In genomic region chr5:73663860-73664240, GRCh38 we compare ENCODE assay signal across 1 cellular context.
TF ChIP-seq lines count a peak whose summit lies in the region.

No MANE protein-coding gene starts in this region.

TF ChIP-seq in HepG2, 621 proteins besides CTCF, POLR2A, EP300 and RAD21 (continued from another document):
- TF ChIP-seq IKZF5 (CRISPR knock-in tag; IDR thresholded peaks at IDR 0.05), result 0 out of 2 replicates have a peak, but pooled peaks have one; percentile 29
- 0 out of 2 replicates have a peak, but pooled peaks have one; percentile 60 for TF ChIP-seq ZFP82 (CRISPR knock-in tag; IDR thresholded peaks at IDR 0.05; ENCODE audit: borderline replicate concordance)
- peak; percentile 80; the same call in 1 of the 2 replicates for TF ChIP-seq ZMYM3 (CRISPR knock-in tag; IDR thresholded peaks at IDR 0.05)
- TF ChIP-seq ZNF644 (CRISPR knock-in tag; IDR thresholded peaks at IDR 0.05; ENCODE audit: low read depth), result peak; percentile 93
- 0 out of 2 replicates have a peak, but pooled peaks have one; percentile 18 for TF ChIP-seq ZNF652 (CRISPR knock-in tag; IDR thresholded peaks at IDR 0.05; ENCODE audit: borderline replicate concordance, low read depth)
- no peak for TF ChIP-seq HNF4G (IDR thresholded peaks at IDR 0.05; ENCODE audit: borderline replicate concordance, low read depth, low read length)
- TF ChIP-seq HNF4G (CRISPR knock-in tag; IDR thresholded peaks at IDR 0.05; ENCODE audit: borderline replicate concordance, low read depth), result no peak
- no peak for TF ChIP-seq KDM5A (IDR thresholded peaks at IDR 0.05; ENCODE audit: borderline replicate concordance, low read length)
- peak; percentile 27; the same call in 1 of the 2 replicates for TF ChIP-seq ZNF816 (CRISPR knock-in tag; IDR thresholded peaks at IDR 0.05; ENCODE audit: borderline replicate concordance)
- no peak for TF ChIP-seq ZMYM2 (CRISPR knock-in tag; IDR thresholded peaks at IDR 0.05)
- TF ChIP-seq CCDC6 (CRISPR knock-in tag; IDR thresholded peaks at IDR 0.05), result no peak; the same call in 1 of the 2 replicates
- TF ChIP-seq ZNF441 (CRISPR knock-in tag; IDR thresholded peaks at IDR 0.05; ENCODE audit: borderline replicate concordance), result 0 out of 2 replicates have a peak, but pooled peaks have one; percentile 38
- TF ChIP-seq CBX1 (IDR thresholded peaks at IDR 0.05; ENCODE audit: low read depth), result no peak
- TF ChIP-seq ARID4A (CRISPR knock-in tag; IDR thresholded peaks at IDR 0.05; ENCODE audit: borderline replicate concordance), result peak; percentile 45; the same call in 1 of the 2 replicates
- TF ChIP-seq KDM3A (CRISPR knock-in tag; IDR thresholded peaks at IDR 0.05; ENCODE audit: low read depth), result no peak
- no peak for TF ChIP-seq ZFP37 (CRISPR knock-in tag; IDR thresholded peaks at IDR 0.05; ENCODE audit: borderline replicate concordance)
- TF ChIP-seq ZNF713 (CRISPR knock-in tag; IDR thresholded peaks at IDR 0.05), result no peak
- no peak for TF ChIP-seq ETS1 (CRISPR knock-in tag; IDR thresholded peaks at IDR 0.05)
- TF ChIP-seq PTBP1 (IDR thresholded peaks at IDR 0.05; ENCODE audit: low read depth, low read length, poor library complexity, severe bottlenecking), result no peak
- no peak for TF ChIP-seq ZNF772 (CRISPR knock-in tag; IDR thresholded peaks at IDR 0.05)
- no peak for TF ChIP-seq ZNF331 (CRISPR knock-in tag; IDR thresholded peaks at IDR 0.05)
- TF ChIP-seq ZNF292 (CRISPR knock-in tag; IDR thresholded peaks at IDR 0.05; ENCODE audit: borderline replicate concordance, low read depth), result 0 out of 2 replicates have a peak, but pooled peaks have one; percentile 37
- TF ChIP-seq SMAD3 (CRISPR knock-in tag; IDR thresholded peaks at IDR 0.05), result 0 out of 2 replicates have a peak, but pooled peaks have one; percentile 6
- no peak for TF ChIP-seq ZBTB25 (CRISPR knock-in tag; IDR thresholded peaks at IDR 0.05)
- 0 out of 2 replicates have a peak, but pooled peaks have one; percentile 49 for TF ChIP-seq TOPORS (CRISPR knock-in tag; IDR thresholded peaks at IDR 0.05)
- TF ChIP-seq HDAC1 (CRISPR knock-in tag; IDR thresholded peaks at IDR 0.05), result 0 out of 2 replicates have a peak, but pooled peaks have one; percentile 23
- TF ChIP-seq ZNF556 (CRISPR knock-in tag; IDR thresholded peaks at IDR 0.05; ENCODE audit: borderline replicate concordance), result no peak
- TF ChIP-seq TGIF2 (CRISPR knock-in tag; IDR thresholded peaks at IDR 0.05), result peak; percentile 89
